In genomic region chr7:18724311-18724710, GRCh38 we compare ENCODE assay signal across 22 cellular contexts.
"Had no signal": no experiment of that assay in that cellular context is flagged by ENCODE, and none has a peak within 500 bp of the region (broad histone marks: within the 10 kb centered on the region; RNA-seq: fewer than 3 reads in every experiment).

No MANE protein-coding gene starts in this region.

- DNase-seq: activated B cell treated with CpG ODN at 0.5 μM for 24 hours; activated CD4-positive, alpha-beta T cell treated with anti-CD3 and anti-CD28 coated beads for 36 hours; activated CD4-positive, alpha-beta T cell treated with anti-CD3 and anti-CD28 coated beads, Interleukin-2, amount 50 U/mL, for 4 hours; activated CD8-positive, alpha-beta memory T cell treated with anti-CD3 and anti-CD28 coated beads for 24 hours; activated CD8-positive, alpha-beta memory T cell treated with anti-CD3 and anti-CD28 coated beads, Interleukin-2, amount 50 U/mL, for 4 hours; activated naive CD4-positive, alpha-beta T cell treated with Interleukin-2 at 50 U/mL for 16 hours; activated naive CD8-positive, alpha-beta T cell treated with anti-CD3 and anti-CD28 coated beads for 36 hours; activated T-cell treated with anti-CD3 and anti-CD28 coated beads, Interleukin-2, amount 50 U/mL, for 4 hours; amniotic stem cell; cerebellar nuclear complex; cortex of kidney; erythroblast; gastrocnemius medialis; hippocampal formation; left ventricle myocardium superior; midbrain; natural killer cell; stimulated activated CD4-positive, alpha-beta T cell treated with anti-CD3 and anti-CD28 coated beads, Interleukin-4, amount 100 ng/mL, for 24 hours; stimulated activated naive CD8-positive, alpha-beta T cell treated with anti-CD3 and anti-CD28 coated beads, Interleukin-15, Interleukin-2, amounts not matched to agents 100 U/mL and 50 U/mL, for 24 hours; T1000; upper lobe of right lung had no signal

- H3K4me1 ChIP-seq: gastrocnemius medialis, right atrium auricular region, upper lobe of right lung had no signal

- H3K27ac ChIP-seq: gastrocnemius medialis, right atrium auricular region, upper lobe of right lung had no signal

- H3K9me3 ChIP-seq: gastrocnemius medialis, right atrium auricular region, upper lobe of right lung had no signal

- H3K4me3 ChIP-seq: gastrocnemius medialis, right atrium auricular region, upper lobe of right lung had no signal

- H3K36me3 ChIP-seq: gastrocnemius medialis, right atrium auricular region, upper lobe of right lung had no signal

- H3K27me3 ChIP-seq: gastrocnemius medialis, right atrium auricular region, upper lobe of right lung had no signal

- ATAC-seq: activated CD4-positive, alpha-beta T cell treated with anti-CD3 and anti-CD28 coated beads for 36 hours; activated T-cell treated with anti-CD3 and anti-CD28 coated beads, Interleukin-2, amount 50 U/mL, for 4 hours; gastrocnemius medialis; left ventricle myocardium superior; natural killer cell; stimulated activated naive CD8-positive, alpha-beta T cell treated with anti-CD3 and anti-CD28 coated beads, Interleukin-15, Interleukin-2, amounts not matched to agents 100 U/mL and 50 U/mL, for 24 hours; upper lobe of right lung had no signal
